Comparison of ENCODE assay signal across 8 cellular contexts in genomic region chr9:111691686-111692329, GRCh38. TPM values are rescaled to one million over a fixed set of nuclear protein-coding genes. Genes with fewer than 3 reads are reported as not detected.
DNase-seq lines count a peak whose midpoint lies in the region; ATAC-seq and TF ChIP-seq lines count a peak whose summit lies in the region.

No MANE protein-coding gene starts in this region.

- peaks cover 4% of the 10 kb centered on the region for H3K36me3 Mint-ChIP-seq in CD4-positive, CD25-positive, alpha-beta regulatory T cell

- no peak overlapping the region for H3K27ac ChIP-seq in CD4-positive, CD25-positive, alpha-beta regulatory T cell (ENCODE audit: insufficient read depth, low read length, poor library complexity, severe bottlenecking)
- H3K27ac ChIP-seq in Panc1 (ENCODE audit: low read length) (peak overlapping the region; percentile 65), tibial artery (no peak overlapping the region)

- H3K9me3 ChIP-seq in CD4-positive, CD25-positive, alpha-beta regulatory T cell (ENCODE audit: control insufficient read depth in 2 of 2, low read length in 2 of 2) = no peaks in the 10 kb centered on the region
- H3K9me3 ChIP-seq in Panc1 (ENCODE audit: control insufficient read depth, insufficient read depth, low read depth, low read length) (no peaks in the 10 kb centered on the region), tibial artery (no peaks in the 10 kb centered on the region)

- H3K4me3 ChIP-seq in CD4-positive, CD25-positive, alpha-beta regulatory T cell (ENCODE audit: low read depth, low read length) = no peak overlapping the region
- no peak overlapping the region for H3K4me3 ChIP-seq in Panc1 (ENCODE audit: low read depth in 2 of 2, low read length in 2 of 2)
- H3K4me3 ChIP-seq in fibroblast of pulmonary artery (replicated peaks; ENCODE audit: low read depth, low read length) = no peak overlapping the region
- H3K4me3 ChIP-seq in tibial artery = no peak overlapping the region

- in situ Hi-C loops in Panc1 (cut with HindIII; ENCODE audit: low pct_unique_long_range_greater_than_20kb, low sequenced_read_pairs) = no loop called here

- ATAC-seq in CD4-positive, CD25-positive, alpha-beta regulatory T cell (ENCODE audit: low read depth in 2 of 2) = no peak
- peak; percentile 83 for ATAC-seq in Panc1
- no peak for ATAC-seq in GM21528 (IDR thresholded peaks at IDR 0.05; ENCODE audit: low FRiP score, unreplicated experiment)
- no peak for ATAC-seq in HG02623 (IDR thresholded peaks at IDR 0.05; ENCODE audit: unreplicated experiment)
- ATAC-seq in Right ventricle myocardium superior (ENCODE audit: poor library complexity) = no peak

- H3K4me1 ChIP-seq in CD4-positive, CD25-positive, alpha-beta regulatory T cell (ENCODE audit: control insufficient read depth, insufficient read depth, low read length, poor library complexity, severe bottlenecking) = no peaks in the 10 kb centered on the region
- H3K4me1 ChIP-seq in Panc1 (ENCODE audit: control insufficient read depth, insufficient read depth, low read length) = peaks cover 9% of the 10 kb centered on the region; the same call in 1 of the 2 replicates
- H3K4me1 ChIP-seq in tibial artery = no peaks in the 10 kb centered on the region

- H3K9me3 Mint-ChIP-seq in CD4-positive, CD25-positive, alpha-beta regulatory T cell = no peaks in the 10 kb centered on the region

- peak; percentile 51; the same call in 1 of the 2 replicates for TF ChIP-seq CTCF in Panc1 (IDR thresholded peaks at IDR 0.05)
- peak; percentile 51 for TF ChIP-seq CTCF in fibroblast of pulmonary artery (IDR thresholded peaks at IDR 0.05; ENCODE audit: low read length, missing control alignments)
- TF ChIP-seq CTCF in tibial artery (IDR thresholded peaks at IDR 0.05) = peak; percentile 21 to 26

- no peaks in the 10 kb centered on the region for H3K27me3 ChIP-seq in CD4-positive, CD25-positive, alpha-beta regulatory T cell (ENCODE audit: control insufficient read depth, insufficient read depth, low read length)
- no peaks in the 10 kb centered on the region for H3K27me3 ChIP-seq in Panc1 (ENCODE audit: control insufficient read depth, insufficient read depth, low read length)
- no peaks in the 10 kb centered on the region for H3K27me3 ChIP-seq in tibial artery

- no TSS peak for BruUV-seq in Panc1 (replicated peaks; lab: Mats Ljungman, UMichigan)

- no peak overlapping the region for H3K4me3 Mint-ChIP-seq in CD4-positive, CD25-positive, alpha-beta regulatory T cell

- H3K27me3 Mint-ChIP-seq in CD4-positive, CD25-positive, alpha-beta regulatory T cell = no peaks in the 10 kb centered on the region

- no peak overlapping the region for H3K27ac Mint-ChIP-seq in CD4-positive, CD25-positive, alpha-beta regulatory T cell

- CTCF ChIA-PET in HEK293T (lab: Yijun Ruan, JAX) (interaction anchor here (0.7 to 1.9 kb wide), 3 partner anchors 15 to 94 kb away, joined by 3 to 7 read pairs (median 4); no protein-coding TSS in a partner anchor), Panc1 (lab: Charles Lee) (interaction anchor here (0.8 kb wide), 1 partner anchor 94 kb away, joined by 8 read pairs; no protein-coding TSS in a partner anchor)

- intact Hi-C loops in Panc1 (cut with micrococcal nuclease; ENCODE audit: unreplicated experiment) = loop anchor here (1.0 kb wide), 1 partner anchor 94 kb away; no protein-coding TSS in a partner anchor
- intact Hi-C loops in tibial artery (cut with DNase I; ENCODE audit: low total_unique reads) = no loop called here
- intact Hi-C loops in Right ventricle myocardium superior (cut with DNase I) = no loop called here

- DNase-seq in CD4-positive, CD25-positive, alpha-beta regulatory T cell = peak in 2 of 3 donors; percentile 12 to 61
- DNase-seq in HEK293T (ENCODE audit: extremely low spot score) (peak; percentile 10), Panc1 (ENCODE audit: low read depth, low spot score) (peak; percentile 25), fibroblast of pulmonary artery (ENCODE audit: low read depth) (peak; percentile 68), tibial artery (no peak), Right ventricle myocardium superior (no peak)

- H3K4me1 Mint-ChIP-seq in CD4-positive, CD25-positive, alpha-beta regulatory T cell = peaks cover 0 to 9% (median 0%) of the 10 kb centered on the region in 4 donors

- POLR2A ChIA-PET in HEK293T (lab: Yijun Ruan, JAX) (interaction anchor here (0.8 kb wide), 1 partner anchor 93 kb away, joined by 3 read pairs; the partner anchor contains the start of gene PTGR1), Panc1 (lab: Charles Lee) (interaction anchor here (0.6 kb wide), 1 partner anchor 92 kb away, joined by 13 read pairs; the partner anchor contains the start of gene PTGR1)

- no peaks in the 10 kb centered on the region for H3K36me3 ChIP-seq in CD4-positive, CD25-positive, alpha-beta regulatory T cell (ENCODE audit: control insufficient read depth, insufficient read depth, low read length)
- H3K36me3 ChIP-seq in Panc1 (ENCODE audit: control insufficient read depth, insufficient read depth, low read length) (no peaks in the 10 kb centered on the region), tibial artery (no peaks in the 10 kb centered on the region)

TF ChIP-seq in HEK293T, 16 proteins besides CTCF, POLR2A, EP300 and RAD21:
- TF ChIP-seq NFRKB (IDR thresholded peaks at IDR 0.05) (no peak), HDGF (IDR thresholded peaks at IDR 0.05; ENCODE audit: borderline replicate concordance) (no peak), ELF4 (IDR thresholded peaks at IDR 0.05) (no peak), CTBP1 (IDR thresholded peaks at IDR 0.05; ENCODE audit: borderline replicate concordance) (no peak), L3MBTL2 (conservative IDR thresholded peaks at IDR 0.05) (no peak), FOXK2 (IDR thresholded peaks at IDR 0.05) (no peak), ZNF384 (IDR thresholded peaks at IDR 0.05) (no peak), LEF1 (IDR thresholded peaks at IDR 0.05; ENCODE audit: borderline replicate concordance) (no peak), BHLHE40 (IDR thresholded peaks at IDR 0.05; ENCODE audit: borderline replicate concordance) (no peak), PKNOX1 (IDR thresholded peaks at IDR 0.05) (no peak), SP1 (IDR thresholded peaks at IDR 0.05) (no peak), FOXA1 (IDR thresholded peaks at IDR 0.05) (no peak), SUZ12 (IDR thresholded peaks at IDR 0.05) (no peak), ARNT (IDR thresholded peaks at IDR 0.05) (no peak), TARDBP (IDR thresholded peaks at IDR 0.05) (no peak), FOXM1 (IDR thresholded peaks at IDR 0.05; ENCODE audit: borderline replicate concordance) (no peak)

RNA-seq across cellular contexts. Expression of gene GNG10, which starts 30.4 kb away (rescaled TPM):
- 11.1 TPM for total RNA-seq in CD4-positive, CD25-positive, alpha-beta regulatory T cell
- polyA plus RNA-seq in CD4-positive, CD25-positive, alpha-beta regulatory T cell = 10 to 100 TPM; 29.2 to 50.6 (median 35.1) TPM
- total RNA-seq in Panc1 (2021; ENCODE audit: unreplicated experiment) = 40.0 TPM
- 22.4 TPM for polyA plus RNA-seq in Panc1 (2012; ENCODE audit: insufficient read length)
- 25.3 TPM for total RNA-seq in Right ventricle myocardium superior

Comparison
In these comparisons a context has a peak if more than half of its experiments do, and no peak if none do; other contexts are left out.
1. DNase-seq: peak in CD4-positive, CD25-positive, alpha-beta regulatory T cell (2 of 3), HEK293T (single experiment), Panc1 (single experiment) and fibroblast of pulmonary artery (single experiment); none in tibial artery (0 of 2) and Right ventricle myocardium superior (single experiment).
2. Peak in every context shown above with its lines, with median percentiles within 50 percentile points of each other: CTCF ChIP-seq.